In genomic region chr15:77083381-77084160, GRCh38 we compare ENCODE assay signal across 8 cellular contexts. TPM values are rescaled to one million over a fixed set of nuclear protein-coding genes. Genes with fewer than 3 reads are reported as not detected.
A peak's percentile ranks its signal among the peaks of the same experiment; 100 is the strongest.
DNase-seq lines count a peak whose midpoint lies in the region; ATAC-seq, FAIRE-seq and TF ChIP-seq lines count a peak whose summit lies in the region.

No MANE protein-coding gene starts in this region.

- no peaks in the 10 kb centered on the region for H3K27me3 ChIP-seq in bronchial epithelial cell (ENCODE audit: control insufficient read depth, insufficient read depth, low read length)
- no peaks in the 10 kb centered on the region for H3K27me3 ChIP-seq in spleen (replicated peaks in 1 of 7)

- H3K27ac ChIP-seq in VCaP (peak overlapping the region; percentile 53), spleen (peak overlapping the region in 4 of 8 donors; percentile 42 to 72 (median 56))

- WGBS in spleen, 5 donors, result 13 to 22% (median 15%) methylated on average over 17 to 21 of the region's 21 CpGs

- H3K4me3 ChIP-seq in bronchial epithelial cell (ENCODE audit: low read depth, low read length), result peak overlapping the region; percentile 7
- peak overlapping the region in 2 of 8 donors; percentile 12 to 41 for H3K4me3 ChIP-seq in spleen

- no peak for TF ChIP-seq POLR2A in spleen (IDR thresholded peaks at IDR 0.05)

- intact Hi-C loops in spleen (cut with DNase I; ENCODE audit: low total_unique reads), result no loop called here

- H3K4me1 ChIP-seq in spleen, result peaks cover 6 to 45% (median 24%) of the 10 kb centered on the region in 6 donors

- FAIRE-seq in bronchial epithelial cell (lab: Jason Lieb, UNC), result no peak

- DNase-seq in COLO668 (lab: John Stamatoyannopoulos, UW; ENCODE audit: unreplicated experiment) (peak; percentile 41), NCI-H146 (lab: John Stamatoyannopoulos, UW) (peak; percentile 92), bronchial epithelial cell (ENCODE audit: low read depth) (peak; percentile 84), inferior parietal cortex (ENCODE audit: extremely low spot score) (peak; percentile 74), spleen (peak; percentile 96), RKO (ENCODE audit: low spot score) (no peak)

- no peaks in the 10 kb centered on the region for H3K36me3 ChIP-seq in bronchial epithelial cell (ENCODE audit: control insufficient read depth, insufficient read depth, low read length)
- no peaks in the 10 kb centered on the region for H3K36me3 ChIP-seq in spleen

- TF ChIP-seq CTCF in VCaP (conservative IDR thresholded peaks at IDR 0.05), result no peak
- no peak for TF ChIP-seq CTCF in bronchial epithelial cell (IDR thresholded peaks at IDR 0.05; ENCODE audit: insufficient read depth, low read length, severe bottlenecking)
- no peak for TF ChIP-seq CTCF in spleen (IDR thresholded peaks at IDR 0.05 in 8 of 11, conservative IDR thresholded peaks at IDR 0.05 in 3 of 11)

- no peaks in the 10 kb centered on the region for H3K9me3 ChIP-seq in spleen

- peak; percentile 81 for ATAC-seq in GM21786 (IDR thresholded peaks at IDR 0.05; ENCODE audit: unreplicated experiment)

RNA-seq across cellular contexts. Expression of gene TSPAN3, which starts 12.7 kb away (rescaled TPM):
- 123 and 187 TPM in 2 replicates for total RNA-seq in bronchial epithelial cell
- total RNA-seq in spleen, result 100 to 1,000 TPM in 6 of 7 donors, 10 to 100 TPM in 1; 98.5 to 276 (median 124) TPM
- polyA plus RNA-seq in spleen, result 100 to 1,000 TPM; 117 to 160 (median 158) TPM
